9 cellular contexts compared by ENCODE assay signal in genomic region chr3:72722930-72723726, GRCh38.
DNase-seq lines count a peak whose midpoint lies in the region; ATAC-seq and TF ChIP-seq lines count a peak whose summit lies in the region.
"Had no signal": no experiment of that assay in that cellular context is flagged by ENCODE, and none has a peak within 500 bp of the region (broad histone marks: within the 10 kb centered on the region; RNA-seq: fewer than 3 reads in every experiment).

No MANE protein-coding gene starts in this region.

- ATAC-seq in stimulated activated effector memory CD8-positive, alpha-beta T cell treated with anti-CD3 and anti-CD28 coated beads, Interleukin-12 subunit alpha, Interleukin-12 subunit beta, amount 100 ng/mL, for 72 hours, result peak; percentile 95
- ATAC-seq in GM19397 (IDR thresholded peaks at IDR 0.05; ENCODE audit: unreplicated experiment) (no peak), GM21423 (IDR thresholded peaks at IDR 0.05; ENCODE audit: unreplicated experiment) (no peak), GM19023 (IDR thresholded peaks at IDR 0.05; ENCODE audit: unreplicated experiment) (no peak)

- TF ChIP-seq CTCF in epithelial cell of esophagus (IDR thresholded peaks at IDR 0.05; ENCODE audit: insufficient read depth, low read depth, low read length, missing control alignments), result no peak

- H3K4me3 Mint-ChIP-seq in stimulated activated effector memory CD8-positive, alpha-beta T cell treated with anti-CD3 and anti-CD28 coated beads, Interleukin-12 subunit alpha, Interleukin-12 subunit beta, amount 100 ng/mL, for 72 hours, result no peak overlapping the region
- H3K4me3 Mint-ChIP-seq: activated B cell treated with CpG ODN at 0.5 μM for 24 hours had no signal

- DNase-seq in activated CD4-positive, alpha-beta T cell treated with anti-CD3 and anti-CD28 coated beads, Interleukin-2, amount 50 U/mL, for 48 hours, result peak; percentile 9 to 21
- DNase-seq in activated CD4-positive, alpha-beta T cell treated with anti-CD3 and anti-CD28 coated beads for 1 hour, result no peak
- DNase-seq in LHCN-M2 (ENCODE audit: low read depth) (peak; percentile 80), epithelial cell of esophagus (ENCODE audit: low read depth) (peak; percentile 75)
- peak in 1 of 2 donors; percentile 62 for DNase-seq in stimulated activated effector memory CD8-positive, alpha-beta T cell treated with anti-CD3 and anti-CD28 coated beads, Interleukin-12 subunit alpha, Interleukin-12 subunit beta, amount 100 ng/mL, for 72 hours (ENCODE audit: low spot score in 2 of 2)
- DNase-seq: activated B cell treated with CpG ODN at 0.5 μM for 24 hours had no signal

- no peak overlapping the region for H3K4me3 ChIP-seq in epithelial cell of esophagus (ENCODE audit: low read length)

- no peaks in the 10 kb centered on the region for H3K9me3 Mint-ChIP-seq in stimulated activated effector memory CD8-positive, alpha-beta T cell treated with anti-CD3 and anti-CD28 coated beads, Interleukin-12 subunit alpha, Interleukin-12 subunit beta, amount 100 ng/mL, for 72 hours
- H3K9me3 Mint-ChIP-seq: activated B cell treated with CpG ODN at 0.5 μM for 24 hours had no signal

- no peaks in the 10 kb centered on the region for H3K36me3 Mint-ChIP-seq in stimulated activated effector memory CD8-positive, alpha-beta T cell treated with anti-CD3 and anti-CD28 coated beads, Interleukin-12 subunit alpha, Interleukin-12 subunit beta, amount 100 ng/mL, for 72 hours

- peaks cover 11% of the 10 kb centered on the region for H3K4me1 Mint-ChIP-seq in stimulated activated effector memory CD8-positive, alpha-beta T cell treated with anti-CD3 and anti-CD28 coated beads, Interleukin-12 subunit alpha, Interleukin-12 subunit beta, amount 100 ng/mL, for 72 hours
- H3K4me1 Mint-ChIP-seq: activated B cell treated with CpG ODN at 0.5 μM for 24 hours had no signal

- no peak overlapping the region for H3K27ac Mint-ChIP-seq in stimulated activated effector memory CD8-positive, alpha-beta T cell treated with anti-CD3 and anti-CD28 coated beads, Interleukin-12 subunit alpha, Interleukin-12 subunit beta, amount 100 ng/mL, for 72 hours
- H3K27ac Mint-ChIP-seq: activated B cell treated with CpG ODN at 0.5 μM for 24 hours had no signal
